In the genomic region with DNA sequence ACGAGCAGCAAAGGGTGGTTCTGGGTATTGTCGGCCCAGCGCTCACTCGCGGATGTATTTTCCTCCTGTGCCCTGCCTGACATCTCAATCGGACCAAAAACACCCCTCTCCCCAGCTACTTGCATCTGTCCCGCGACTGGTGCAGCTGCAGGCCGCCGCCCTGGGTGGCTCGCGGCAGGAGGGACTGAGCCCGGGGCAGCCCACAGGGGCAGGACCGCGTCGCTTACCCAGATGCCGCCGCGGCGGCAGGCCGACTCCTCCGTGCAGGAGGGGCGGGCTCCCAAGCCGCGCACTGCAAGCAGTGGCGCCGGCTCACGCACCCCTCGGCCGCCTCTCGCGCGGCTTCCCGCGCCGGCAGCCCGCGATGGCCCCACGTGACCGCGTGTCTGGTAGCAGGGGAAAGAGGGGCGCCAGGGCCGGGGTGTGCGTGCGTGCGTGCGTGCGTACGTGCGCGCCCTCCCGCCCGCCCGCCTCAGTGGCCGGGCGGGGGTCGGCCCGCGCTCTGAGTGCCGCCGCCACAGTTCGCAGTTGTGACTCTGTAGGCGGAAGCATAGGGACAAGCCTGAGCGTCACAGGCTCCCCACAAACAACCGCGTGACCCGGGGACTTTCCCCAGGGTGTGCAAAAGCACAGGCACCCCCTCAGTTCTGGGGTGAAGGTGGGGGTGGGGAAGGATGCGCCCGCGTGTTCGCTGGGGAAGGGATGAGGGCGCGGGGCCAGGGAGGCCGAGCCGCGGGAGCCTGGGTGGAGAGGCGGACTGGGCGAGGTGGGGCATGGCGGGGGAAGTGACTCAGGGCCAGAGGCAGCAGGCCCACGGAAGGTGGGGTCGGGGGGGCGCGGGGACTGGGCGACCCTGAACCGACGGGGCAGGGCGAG, we compare ENCODE assay signal across 1 cellular context.
TF ChIP-seq lines count a peak whose summit lies in the region.

ZBTB25 (minus strand) TSS at position 405 of the 876 bp plus-strand sequence. CDS start 13,305 bp downstream, outside the sequence.

TF ChIP-seq in K562, 482 proteins besides CTCF, POLR2A, EP300 and RAD21 (continued from another document and continues in another):
- TF ChIP-seq SAP30 (IDR thresholded peaks at IDR 0.05; ENCODE audit: borderline replicate concordance, insufficient read depth, low read depth, low read length, poor library complexity, severe bottlenecking), result peak; percentile 50
- TF ChIP-seq ZNF24 (IDR thresholded peaks at IDR 0.05), result no peak
- no peak for TF ChIP-seq ZNF436 (CRISPR knock-in tag; IDR thresholded peaks at IDR 0.05)
- TF ChIP-seq STAT5A (IDR thresholded peaks at IDR 0.05; ENCODE audit: borderline replicate concordance, low read length), result no peak
- no peak; a peak in 1 of 4 replicates for TF ChIP-seq SIN3A (IDR thresholded peaks at IDR 0.05; ENCODE audit: borderline replicate concordance in 2 of 2, control insufficient read depth in 1 of 2, low read depth in 2 of 2, low read length in 2 of 2)
- peak; percentile 91 for TF ChIP-seq CXXC5 (CRISPR knock-in tag; IDR thresholded peaks at IDR 0.05)
- TF ChIP-seq ZNF76 (CRISPR knock-in tag; IDR thresholded peaks at IDR 0.05; ENCODE audit: borderline replicate concordance), result no peak
- no peak for TF ChIP-seq GTF3C2 (IDR thresholded peaks at IDR 0.05; ENCODE audit: borderline replicate concordance, extremely low read depth, insufficient read length)
- TF ChIP-seq, protein P1, sequence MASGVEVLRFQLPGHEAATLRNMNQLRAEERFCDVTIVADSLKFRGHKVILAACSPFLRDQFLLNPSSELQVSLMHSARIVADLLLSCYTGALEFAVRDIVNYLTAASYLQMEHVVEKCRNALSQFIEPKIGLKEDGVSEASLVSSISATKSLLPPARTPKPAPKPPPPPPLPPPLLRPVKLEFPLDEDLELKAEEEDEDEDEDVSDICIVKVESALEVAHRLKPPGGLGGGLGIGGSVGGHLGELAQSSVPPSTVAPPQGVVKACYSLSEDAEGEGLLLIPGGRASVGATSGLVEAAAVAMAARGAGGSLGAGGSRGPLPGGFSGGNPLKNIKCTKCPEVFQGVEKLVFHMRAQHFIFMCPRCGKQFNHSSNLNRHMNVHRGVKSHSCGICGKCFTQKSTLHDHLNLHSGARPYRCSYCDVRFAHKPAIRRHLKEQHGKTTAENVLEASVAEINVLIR (CRISPR knock-in tag; IDR thresholded peaks at IDR 0.05), result no peak
- TF ChIP-seq ZNF282 (CRISPR knock-in tag; IDR thresholded peaks at IDR 0.05), result 0 out of 2 replicates have a peak, but pooled peaks have one; percentile 32
- TF ChIP-seq HMG20A (CRISPR knock-in tag; conservative IDR thresholded peaks at IDR 0.05), result no peak
- TF ChIP-seq MAFF (IDR thresholded peaks at IDR 0.05; ENCODE audit: low read length), result no peak
- no peak for TF ChIP-seq AFF1 (IDR thresholded peaks at IDR 0.05; ENCODE audit: low read depth in 1 of 2, partially characterized antibody in 2 of 2)
- no peak for TF ChIP-seq SOX6 (IDR thresholded peaks at IDR 0.05)
- TF ChIP-seq PTTG1 (tag; IDR thresholded peaks at IDR 0.05; ENCODE audit: low read depth), result no peak
- TF ChIP-seq GABPB1 (CRISPR knock-in tag; IDR thresholded peaks at IDR 0.05), result no peak
- no peak for TF ChIP-seq MTA1 (IDR thresholded peaks at IDR 0.05; ENCODE audit: borderline replicate concordance)
- no peak for TF ChIP-seq TFAM (CRISPR knock-in tag; conservative IDR thresholded peaks at IDR 0.05)
- TF ChIP-seq BCOR (IDR thresholded peaks at IDR 0.05), result no peak
- TF ChIP-seq, protein P2, sequence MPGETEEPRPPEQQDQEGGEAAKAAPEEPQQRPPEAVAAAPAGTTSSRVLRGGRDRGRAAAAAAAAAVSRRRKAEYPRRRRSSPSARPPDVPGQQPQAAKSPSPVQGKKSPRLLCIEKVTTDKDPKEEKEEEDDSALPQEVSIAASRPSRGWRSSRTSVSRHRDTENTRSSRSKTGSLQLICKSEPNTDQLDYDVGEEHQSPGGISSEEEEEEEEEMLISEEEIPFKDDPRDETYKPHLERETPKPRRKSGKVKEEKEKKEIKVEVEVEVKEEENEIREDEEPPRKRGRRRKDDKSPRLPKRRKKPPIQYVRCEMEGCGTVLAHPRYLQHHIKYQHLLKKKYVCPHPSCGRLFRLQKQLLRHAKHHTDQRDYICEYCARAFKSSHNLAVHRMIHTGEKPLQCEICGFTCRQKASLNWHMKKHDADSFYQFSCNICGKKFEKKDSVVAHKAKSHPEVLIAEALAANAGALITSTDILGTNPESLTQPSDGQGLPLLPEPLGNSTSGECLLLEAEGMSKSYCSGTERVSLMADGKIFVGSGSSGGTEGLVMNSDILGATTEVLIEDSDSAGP (CRISPR knock-in tag; IDR thresholded peaks at IDR 0.05), result no peak
- TF ChIP-seq ESRRB (CRISPR knock-in tag; IDR thresholded peaks at IDR 0.05; ENCODE audit: borderline replicate concordance), result no peak
- no peak for TF ChIP-seq PHTF2 (CRISPR knock-in tag; IDR thresholded peaks at IDR 0.05)
- TF ChIP-seq, protein P3, sequence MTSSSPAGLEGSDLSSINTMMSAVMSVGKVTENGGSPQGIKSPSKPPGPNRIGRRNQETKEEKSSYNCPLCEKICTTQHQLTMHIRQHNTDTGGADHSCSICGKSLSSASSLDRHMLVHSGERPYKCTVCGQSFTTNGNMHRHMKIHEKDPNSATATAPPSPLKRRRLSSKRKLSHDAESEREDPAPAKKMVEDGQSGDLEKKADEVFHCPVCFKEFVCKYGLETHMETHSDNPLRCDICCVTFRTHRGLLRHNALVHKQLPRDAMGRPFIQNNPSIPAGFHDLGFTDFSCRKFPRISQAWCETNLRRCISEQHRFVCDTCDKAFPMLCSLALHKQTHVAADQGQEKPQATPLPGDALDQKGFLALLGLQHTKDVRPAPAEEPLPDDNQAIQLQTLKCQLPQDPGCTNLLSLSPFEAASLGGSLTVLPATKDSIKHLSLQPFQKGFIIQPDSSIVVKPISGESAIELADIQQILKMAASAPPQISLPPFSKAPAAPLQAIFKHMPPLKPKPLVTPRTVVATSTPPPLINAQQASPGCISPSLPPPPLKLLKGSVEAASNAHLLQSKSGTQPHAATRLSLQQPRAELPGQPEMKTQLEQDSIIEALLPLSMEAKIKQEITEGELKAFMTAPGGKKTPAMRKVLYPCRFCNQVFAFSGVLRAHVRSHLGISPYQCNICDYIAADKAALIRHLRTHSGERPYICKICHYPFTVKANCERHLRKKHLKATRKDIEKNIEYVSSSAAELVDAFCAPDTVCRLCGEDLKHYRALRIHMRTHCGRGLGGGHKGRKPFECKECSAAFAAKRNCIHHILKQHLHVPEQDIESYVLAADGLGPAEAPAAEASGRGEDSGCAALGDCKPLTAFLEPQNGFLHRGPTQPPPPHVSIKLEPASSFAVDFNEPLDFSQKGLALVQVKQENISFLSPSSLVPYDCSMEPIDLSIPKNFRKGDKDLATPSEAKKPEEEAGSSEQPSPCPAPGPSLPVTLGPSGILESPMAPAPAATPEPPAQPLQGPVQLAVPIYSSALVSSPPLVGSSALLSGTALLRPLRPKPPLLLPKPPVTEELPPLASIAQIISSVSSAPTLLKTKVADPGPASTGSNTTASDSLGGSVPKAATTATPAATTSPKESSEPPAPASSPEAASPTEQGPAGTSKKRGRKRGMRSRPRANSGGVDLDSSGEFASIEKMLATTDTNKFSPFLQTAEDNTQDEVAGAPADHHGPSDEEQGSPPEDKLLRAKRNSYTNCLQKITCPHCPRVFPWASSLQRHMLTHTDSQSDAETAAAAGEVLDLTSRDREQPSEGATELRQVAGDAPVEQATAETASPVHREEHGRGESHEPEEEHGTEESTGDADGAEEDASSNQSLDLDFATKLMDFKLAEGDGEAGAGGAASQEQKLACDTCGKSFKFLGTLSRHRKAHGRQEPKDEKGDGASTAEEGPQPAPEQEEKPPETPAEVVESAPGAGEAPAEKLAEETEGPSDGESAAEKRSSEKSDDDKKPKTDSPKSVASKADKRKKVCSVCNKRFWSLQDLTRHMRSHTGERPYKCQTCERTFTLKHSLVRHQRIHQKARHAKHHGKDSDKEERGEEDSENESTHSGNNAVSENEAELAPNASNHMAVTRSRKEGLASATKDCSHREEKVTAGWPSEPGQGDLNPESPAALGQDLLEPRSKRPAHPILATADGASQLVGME (CRISPR knock-in tag; IDR thresholded peaks at IDR 0.05), result no peak
- peak; percentile 49 for TF ChIP-seq FOSL1 (tag; conservative IDR thresholded peaks at IDR 0.05)
- TF ChIP-seq ZBTB17 (CRISPR knock-in tag; IDR thresholded peaks at IDR 0.05), result no peak; the same call in 1 of the 2 replicates
- no peak for TF ChIP-seq RERE (CRISPR knock-in tag; IDR thresholded peaks at IDR 0.05; ENCODE audit: borderline replicate concordance)
